ENCODE assay signal across 16 cellular contexts in the genomic region with DNA sequence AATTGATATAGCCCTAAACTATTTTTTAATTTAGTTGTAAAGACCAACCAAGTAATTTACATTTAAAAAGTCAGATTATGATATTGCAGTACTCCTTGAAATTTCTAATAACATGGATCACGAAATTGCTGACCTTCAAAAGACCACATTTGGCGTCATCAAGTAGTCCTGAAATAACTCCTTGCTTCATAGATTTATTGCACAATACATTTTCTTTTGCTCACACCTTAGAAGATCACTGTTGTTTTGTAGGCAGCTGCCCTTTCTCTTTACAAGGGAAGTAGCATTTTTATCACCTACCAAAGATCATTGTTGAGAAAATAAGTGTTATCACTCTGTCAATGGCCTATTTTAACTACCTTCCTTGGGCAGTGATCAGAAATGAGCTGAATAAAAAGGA.
DNase-seq lines count a peak whose midpoint lies in the region; ATAC-seq and TF ChIP-seq lines count a peak whose summit lies in the region.
"Had no signal": no experiment of that assay in that cellular context is flagged by ENCODE, and none has a peak within 500 bp of the region (broad histone marks: within the 10 kb centered on the region; RNA-seq: fewer than 3 reads in every experiment).

No MANE protein-coding gene starts in this region.

- TF ChIP-seq CTCF in MCF 10A (IDR thresholded peaks at IDR 0.05; ENCODE audit: unreplicated experiment) (no peak), breast epithelium (IDR thresholded peaks at IDR 0.05) (no peak), endodermal cell (conservative IDR thresholded peaks at IDR 0.05) (no peak), osteoblast (IDR thresholded peaks at IDR 0.05; ENCODE audit: extremely low read depth, low read depth, low read length) (no peak), body of pancreas (IDR thresholded peaks at IDR 0.05) (no peak)

- no peaks in the 10 kb centered on the region for H4K20me1 ChIP-seq in osteoblast (ENCODE audit: insufficient read depth, low read length)
- H4K20me1 ChIP-seq: BLaER1 had no signal

- DNase-seq in MCF 10A (ENCODE audit: unreplicated experiment) (peak; percentile 37), breast epithelium (ENCODE audit: low spot score in 2 of 2) (no peak), SK-MEL-5 (ENCODE audit: low read depth, low spot score) (peak; percentile 35), endodermal cell (no peak), osteoblast (ENCODE audit: insufficient read length, low spot score, missing footprints) (no peak), hepatic stellate cell (ENCODE audit: low spot score) (no peak), left lobe of liver (ENCODE audit: low spot score) (no peak), body of pancreas (no peak)
- DNase-seq: AML-193; Caco-2; CD8-positive, alpha-beta memory T cell; DND-41; GDM1; H7 had no signal

- TF ChIP-seq POLR2A in breast epithelium (IDR thresholded peaks at IDR 0.05) (no peak), body of pancreas (IDR thresholded peaks at IDR 0.05) (no peak)

- no peaks in the 10 kb centered on the region for H3K36me3 Mint-ChIP-seq in MCF 10A (ENCODE audit: insufficient read depth, unreplicated experiment)
- H3K36me3 Mint-ChIP-seq in endodermal cell (ENCODE audit: low read depth), result no peaks in the 10 kb centered on the region
- H3K36me3 Mint-ChIP-seq: CD8-positive, alpha-beta memory T cell had no signal

- no peak overlapping the region for H3K9ac ChIP-seq in endodermal cell (ENCODE audit: extremely low read depth, low read length, poor library complexity, severe bottlenecking)
- H3K9ac ChIP-seq: BLaER1 had no signal

- ATAC-seq in left lobe of liver, result no peak
- ATAC-seq in body of pancreas, result no peak

- no peak overlapping the region for H3K4me3 ChIP-seq in breast epithelium
- H3K4me3 ChIP-seq in endodermal cell (ENCODE audit: low read length), result peak overlapping the region; percentile 48
- H3K4me3 ChIP-seq in osteoblast (ENCODE audit: insufficient read depth, low read length), result no peak overlapping the region
- H3K4me3 ChIP-seq in body of pancreas, result no peak overlapping the region
- H3K4me3 ChIP-seq: BLaER1 had no signal

- CTCF ChIA-PET in MCF 10A (lab: Yijun Ruan, JAX), result interaction anchor here (0.6 to 1.2 kb wide), 2 partner anchors 14 to 26 kb away, joined by 4 read pairs; no protein-coding TSS in a partner anchor

- no peaks in the 10 kb centered on the region for H3K79me2 ChIP-seq in osteoblast (ENCODE audit: insufficient read depth, low read length)

- H3K4me3 Mint-ChIP-seq in MCF 10A (ENCODE audit: unreplicated experiment) (no peak overlapping the region), endodermal cell (no peak overlapping the region)
- H3K4me3 Mint-ChIP-seq: CD8-positive, alpha-beta memory T cell had no signal

- no TSS peak for BruUV-seq in MCF 10A (replicated peaks; lab: Mats Ljungman, UMichigan)

- H3K27ac Mint-ChIP-seq in MCF 10A (ENCODE audit: low read depth, unreplicated experiment) (peak overlapping the region; percentile 34), endodermal cell (no peak overlapping the region)
- H3K27ac Mint-ChIP-seq: CD8-positive, alpha-beta memory T cell had no signal

- no peaks in the 10 kb centered on the region for H3K27me3 Mint-ChIP-seq in MCF 10A (ENCODE audit: insufficient read depth, unreplicated experiment)
- peaks cover 2% of the 10 kb centered on the region for H3K27me3 Mint-ChIP-seq in endodermal cell (ENCODE audit: insufficient read depth)
- H3K27me3 Mint-ChIP-seq: CD8-positive, alpha-beta memory T cell had no signal

- POLR2A ChIA-PET in MCF 10A (lab: Yijun Ruan, JAX), result interaction anchor here (0.7 kb wide), 1 partner anchor 1221 kb away, joined by 3 read pairs; no protein-coding TSS in a partner anchor

- peak overlapping the region; percentile 9 for H2AFZ ChIP-seq in osteoblast (ENCODE audit: low read length)

- in situ Hi-C loops in SK-MEL-5 (cut with HindIII; ENCODE audit: low pct_unique_long_range_greater_than_20kb, low sequenced_read_pairs), result no loop called here

- 70 to 85% methylated on average over 2 of the region's 2 CpGs for WGBS in endodermal cell (ENCODE audit: insufficient coverage in 1 of 2, insufficient read length in 1 of 2), 2 experiments
- 58 to 59% methylated on average over 2 of the region's 2 CpGs for WGBS in body of pancreas, 2 donors

- H3K4me1 Mint-ChIP-seq in MCF 10A (ENCODE audit: insufficient read depth, unreplicated experiment) (peaks cover 5% of the 10 kb centered on the region), endodermal cell (peaks cover 38% of the 10 kb centered on the region)
- H3K4me1 Mint-ChIP-seq: CD8-positive, alpha-beta memory T cell had no signal

- H3K9me3 Mint-ChIP-seq in MCF 10A (ENCODE audit: unreplicated experiment) (no peaks in the 10 kb centered on the region), endodermal cell (peaks cover 5% of the 10 kb centered on the region)

- H3K36me3 ChIP-seq in breast epithelium (no peaks in the 10 kb centered on the region), endodermal cell (ENCODE audit: control insufficient read depth, insufficient read depth, low read length) (no peaks in the 10 kb centered on the region), osteoblast (ENCODE audit: insufficient read depth, low read length) (no peaks in the 10 kb centered on the region), body of pancreas (replicated peaks in 1 of 2; ENCODE audit: insufficient read depth in 1 of 2, low read depth in 2 of 2) (no peaks in the 10 kb centered on the region)
- H3K36me3 ChIP-seq: BLaER1 had no signal

- H3K27me3 ChIP-seq in breast epithelium, result no peaks in the 10 kb centered on the region
- no peaks in the 10 kb centered on the region for H3K27me3 ChIP-seq in endodermal cell (ENCODE audit: control insufficient read depth, insufficient read depth, low read length, poor library complexity, severe bottlenecking)
- no peaks in the 10 kb centered on the region for H3K27me3 ChIP-seq in osteoblast (ENCODE audit: insufficient read depth, low read length)
- no peaks in the 10 kb centered on the region for H3K27me3 ChIP-seq in body of pancreas
- H3K27me3 ChIP-seq: BLaER1 had no signal

- H3K9me3 ChIP-seq in breast epithelium, result peaks cover 0 to 4% of the 10 kb centered on the region in 2 donors
- H3K9me3 ChIP-seq in endodermal cell (ENCODE audit: control insufficient read depth, low read length), result peaks cover 8% of the 10 kb centered on the region
- H3K9me3 ChIP-seq in osteoblast (ENCODE audit: low read depth, low read length), result no peaks in the 10 kb centered on the region
- H3K9me3 ChIP-seq in body of pancreas, result no peaks in the 10 kb centered on the region
- H3K9me3 ChIP-seq: BLaER1, Caco-2 had no signal

- H3K4me2 ChIP-seq in osteoblast (ENCODE audit: insufficient read depth, low read length), result no peak overlapping the region
- H3K4me2 ChIP-seq: BLaER1 had no signal

- no peaks in the 10 kb centered on the region for H3K4me1 ChIP-seq in breast epithelium
- peaks cover 19% of the 10 kb centered on the region for H3K4me1 ChIP-seq in endodermal cell (ENCODE audit: control insufficient read depth, insufficient read depth, low read length)
- no peaks in the 10 kb centered on the region for H3K4me1 ChIP-seq in osteoblast (ENCODE audit: insufficient read depth, low read length)
- H3K4me1 ChIP-seq in body of pancreas, result peaks cover 5% of the 10 kb centered on the region
- H3K4me1 ChIP-seq: BLaER1, Caco-2 had no signal

- intact Hi-C loops in MCF 10A (cut with micrococcal nuclease), result no loop called here
- intact Hi-C loops in breast epithelium (cut with DNase I; ENCODE audit: low total_unique reads), result no loop called here
- intact Hi-C loops in body of pancreas (cut with DNase I), result no loop called here

- H3K27ac ChIP-seq in breast epithelium (no peak overlapping the region), endodermal cell (ENCODE audit: low read depth, low read length) (no peak overlapping the region), osteoblast (ENCODE audit: low read depth, low read length) (no peak overlapping the region), body of pancreas (no peak overlapping the region)
- H3K27ac ChIP-seq: 22Rv1, BLaER1 had no signal

Comparison
In these comparisons a context has a peak if more than half of its experiments do, and no peak if none do; other contexts are left out.
1. DNase-seq: peak in MCF 10A (single experiment) and SK-MEL-5 (single experiment); none in breast epithelium (0 of 2), endodermal cell (single experiment), osteoblast (single experiment), hepatic stellate cell (single experiment), left lobe of liver (single experiment) and body of pancreas (0 of 4).